In genomic region chr1:181077576-181078242, GRCh38 we compare ENCODE assay signal across 12 cellular contexts. TPM values are rescaled to one million over a fixed set of nuclear protein-coding genes. Genes with fewer than 3 reads are reported as not detected.
A peak's percentile ranks its signal among the peaks of the same experiment; 100 is the strongest.
DNase-seq lines count a peak whose midpoint lies in the region; ATAC-seq and TF ChIP-seq lines count a peak whose summit lies in the region.
"Had no signal": no experiment of that assay in that cellular context is flagged by ENCODE, and none has a peak within 500 bp of the region (broad histone marks: within the 10 kb centered on the region; RNA-seq: fewer than 3 reads in every experiment).

No MANE protein-coding gene starts in this region.

- H3K4me3 Mint-ChIP-seq in WTC11: no peak overlapping the region
- no peak overlapping the region for H3K4me3 Mint-ChIP-seq in activated naive CD8-positive, alpha-beta T cell treated with anti-CD3 and anti-CD28 coated beads for 36 hours
- H3K4me3 Mint-ChIP-seq: naive thymus-derived CD8-positive, alpha-beta T cell had no signal

- POLR2A ChIA-PET in A673 (lab: Charles Lee; ENCODE audit: low non-redundant PET): no interaction called here
- POLR2A ChIA-PET in WTC11 (lab: Charles Lee): no interaction called here

- H3K36me3 Mint-ChIP-seq in WTC11: no peaks in the 10 kb centered on the region
- no peaks in the 10 kb centered on the region for H3K36me3 Mint-ChIP-seq in activated naive CD8-positive, alpha-beta T cell treated with anti-CD3 and anti-CD28 coated beads for 36 hours
- H3K36me3 Mint-ChIP-seq: naive thymus-derived CD8-positive, alpha-beta T cell had no signal

- peaks cover 2% of the 10 kb centered on the region; the same call in 1 of the 2 replicates for H3K27me3 Mint-ChIP-seq in WTC11 (ENCODE audit: low read depth)
- H3K27me3 Mint-ChIP-seq in activated naive CD8-positive, alpha-beta T cell treated with anti-CD3 and anti-CD28 coated beads for 36 hours: peaks cover 12% of the 10 kb centered on the region

- ATAC-seq in foreskin keratinocyte (peak; percentile 12), HG03045 (IDR thresholded peaks at IDR 0.05; ENCODE audit: unreplicated experiment) (no peak), WTC11 (no peak)
- ATAC-seq: naive thymus-derived CD8-positive, alpha-beta T cell had no signal

- peaks cover 24% of the 10 kb centered on the region for H3K4me1 Mint-ChIP-seq in WTC11
- no peaks in the 10 kb centered on the region for H3K4me1 Mint-ChIP-seq in activated naive CD8-positive, alpha-beta T cell treated with anti-CD3 and anti-CD28 coated beads for 36 hours

- intact Hi-C loops in A673 (cut with micrococcal nuclease; ENCODE audit: unreplicated experiment): no loop called here

- no peak for TF ChIP-seq CTCF in A673 (conservative IDR thresholded peaks at IDR 0.05; ENCODE audit: low read depth, low read length)
- no peak for TF ChIP-seq CTCF in foreskin keratinocyte (conservative IDR thresholded peaks at IDR 0.05)
- TF ChIP-seq CTCF in WTC11 (IDR thresholded peaks at IDR 0.05): no peak

- H3K9me3 ChIP-seq in A673 (ENCODE audit: low read depth, low read length, poor library complexity, severe bottlenecking): no peaks in the 10 kb centered on the region
- no peaks in the 10 kb centered on the region for H3K9me3 ChIP-seq in SJSA1 (replicated peaks)
- H3K9me3 ChIP-seq: upper lobe of left lung had no signal

- no peak overlapping the region for H3K27ac Mint-ChIP-seq in WTC11
- H3K27ac Mint-ChIP-seq in activated naive CD8-positive, alpha-beta T cell treated with anti-CD3 and anti-CD28 coated beads for 36 hours: no peak overlapping the region
- H3K27ac Mint-ChIP-seq: naive thymus-derived CD8-positive, alpha-beta T cell had no signal

- CTCF ChIA-PET in A673 (lab: Charles Lee) (no interaction called here), WTC11 (lab: Charles Lee) (interaction anchor here (2.2 kb wide), 1 partner anchor 58 kb away, joined by 5 read pairs; no protein-coding TSS in a partner anchor)

- peaks cover 4% of the 10 kb centered on the region for H3K9me3 Mint-ChIP-seq in WTC11
- H3K9me3 Mint-ChIP-seq in activated naive CD8-positive, alpha-beta T cell treated with anti-CD3 and anti-CD28 coated beads for 36 hours: peaks cover 2% of the 10 kb centered on the region

- peaks cover 19% of the 10 kb centered on the region for H3K4me1 ChIP-seq in A673 (ENCODE audit: insufficient read depth, low read length, poor library complexity, severe bottlenecking)
- peaks cover 75% of the 10 kb centered on the region for H3K4me1 ChIP-seq in SJSA1 (replicated peaks)
- H3K4me1 ChIP-seq in foreskin keratinocyte: peaks cover 33% of the 10 kb centered on the region
- H3K4me1 ChIP-seq: upper lobe of left lung had no signal

- H3K4me3 ChIP-seq in A673 (ENCODE audit: low read depth, low read length, poor library complexity, severe bottlenecking) (no peak overlapping the region), SJSA1 (no peak overlapping the region)
- H3K4me3 ChIP-seq: upper lobe of left lung had no signal

- H3K27ac ChIP-seq in A673 (ENCODE audit: low read depth, low read length, poor library complexity, severe bottlenecking): peak overlapping the region; percentile 18
- H3K27ac ChIP-seq in SJSA1: peak overlapping the region; percentile 98
- peak overlapping the region; percentile 77 for H3K27ac ChIP-seq in foreskin keratinocyte
- H3K27ac ChIP-seq: upper lobe of left lung had no signal

- no peaks in the 10 kb centered on the region for H3K27me3 ChIP-seq in A673 (replicated peaks; ENCODE audit: insufficient read depth, low read depth, low read length, poor library complexity)
- H3K27me3 ChIP-seq in SJSA1 (replicated peaks): no peaks in the 10 kb centered on the region
- no peaks in the 10 kb centered on the region for H3K27me3 ChIP-seq in foreskin keratinocyte
- H3K27me3 ChIP-seq: upper lobe of left lung had no signal

- H3K36me3 ChIP-seq in A673 (ENCODE audit: insufficient read depth, low read length, poor library complexity, severe bottlenecking) (no peaks in the 10 kb centered on the region), SJSA1 (no peaks in the 10 kb centered on the region)
- H3K36me3 ChIP-seq: upper lobe of left lung had no signal

- DNase-seq in A673 (ENCODE audit: low spot score) (no peak), HK-2 (ENCODE audit: unreplicated experiment) (peak; percentile 31), SJSA1 (ENCODE audit: low read depth in 1 of 2, low spot score in 2 of 2) (peak; percentile 76 to 89), foreskin keratinocyte (peak; percentile 49 to 68), WTC11 (ENCODE audit: low spot score) (no peak)
- no peak for DNase-seq in activated CD4-positive, alpha-beta T cell treated with anti-CD3 and anti-CD28 coated beads for 1 hour
- DNase-seq in activated naive CD8-positive, alpha-beta T cell treated with anti-CD3 and anti-CD28 coated beads for 36 hours: no peak
- DNase-seq: anterior cingulate cortex; naive thymus-derived CD8-positive, alpha-beta T cell; NCI-H2029; upper lobe of left lung had no signal

- BruUV-seq in A673 (replicated peaks; lab: Mats Ljungman, UMichigan): no TSS peak

TF ChIP-seq in WTC11, 78 proteins besides CTCF, POLR2A, EP300 and RAD21:
- TF ChIP-seq RORB (CRISPR knock-in tag; IDR thresholded peaks at IDR 0.05) (no peak), GABPB1 (CRISPR knock-in tag; IDR thresholded peaks at IDR 0.05) (no peak), HMGXB4 (CRISPR knock-in tag; IDR thresholded peaks at IDR 0.05) (no peak), IRF2 (CRISPR knock-in tag; IDR thresholded peaks at IDR 0.05; ENCODE audit: borderline replicate concordance, low read depth) (no peak), ZBTB21 (CRISPR knock-in tag; IDR thresholded peaks at IDR 0.05; ENCODE audit: borderline replicate concordance) (no peak), TCF7 (CRISPR knock-in tag; IDR thresholded peaks at IDR 0.05; ENCODE audit: low read depth) (no peak), JAZF1 (CRISPR knock-in tag; IDR thresholded peaks at IDR 0.05) (no peak), FOXP4 (CRISPR knock-in tag; IDR thresholded peaks at IDR 0.05) (no peak), E2F5 (CRISPR knock-in tag; IDR thresholded peaks at IDR 0.05) (no peak), ZNF671 (CRISPR knock-in tag; IDR thresholded peaks at IDR 0.05) (no peak), ZNF232 (CRISPR knock-in tag; IDR thresholded peaks at IDR 0.05) (no peak), ETV6 (CRISPR knock-in tag; IDR thresholded peaks at IDR 0.05) (no peak), JUN (CRISPR knock-in tag; IDR thresholded peaks at IDR 0.05) (no peak), ATF1 (CRISPR knock-in tag; IDR thresholded peaks at IDR 0.05) (no peak), SOX15 (CRISPR knock-in tag; IDR thresholded peaks at IDR 0.05) (no peak)

RNA-seq across cellular contexts. Expression of gene IER5, which starts 10.8 kb away (rescaled TPM):
- total RNA-seq in A673 (2021) (25.5 and 28.2 TPM in 2 replicates), foreskin keratinocyte (39.4 and 46.5 TPM in 2 replicates), WTC11 (2021) (14.2 to 18.2 TPM (median 14.3 TPM) in 3 replicates)
- 67.6 and 76.5 TPM in 2 replicates for total RNA-seq in SJSA1 (2014; rRNA removed; shearing (Covaris generic))
- polyA plus RNA-seq in foreskin keratinocyte: 36.5 and 39.7 TPM in 2 replicates
- total RNA-seq in activated naive CD8-positive, alpha-beta T cell treated with anti-CD3 and anti-CD28 coated beads for 36 hours: 10 to 100 TPM; 29.7 to 30.3 TPM

RNA-seq across cellular contexts. Expression of gene MR1, which starts 43.9 kb away (rescaled TPM):
- total RNA-seq in A673 (2021) (2.6 and 2.8 TPM in 2 replicates), foreskin keratinocyte (14.9 and 18.9 TPM in 2 replicates), WTC11 (2021) (0.28 to 0.64 TPM (median 0.30 TPM) in 3 replicates)
- total RNA-seq in SJSA1 (2014; rRNA removed; shearing (Covaris generic)): 17.4 and 18.6 TPM in 2 replicates
- polyA plus RNA-seq in foreskin keratinocyte: 9.5 and 9.7 TPM in 2 replicates
- total RNA-seq in activated naive CD8-positive, alpha-beta T cell treated with anti-CD3 and anti-CD28 coated beads for 36 hours: 10 to 100 TPM; 14.5 to 15.5 TPM

RNA-seq across cellular contexts. Expression of gene STX6, which starts 55.0 kb away (rescaled TPM):
- total RNA-seq in A673 (2021) (20.5 and 21.0 TPM in 2 replicates), foreskin keratinocyte (31.6 and 34.8 TPM in 2 replicates), WTC11 (2021) (30.2 to 32.3 TPM (median 30.5 TPM) in 3 replicates)
- 20.9 and 25.8 TPM in 2 replicates for total RNA-seq in SJSA1 (2014; rRNA removed; shearing (Covaris generic))
- polyA plus RNA-seq in foreskin keratinocyte: 12.9 and 16.3 TPM in 2 replicates
- 10 to 100 TPM; 22.0 to 22.1 TPM for total RNA-seq in activated naive CD8-positive, alpha-beta T cell treated with anti-CD3 and anti-CD28 coated beads for 36 hours

Comparison
In these comparisons a context has a peak if more than half of its experiments do, and no peak if none do; other contexts are left out.
1. DNase-seq: peak in HK-2 (single experiment), SJSA1 (2 of 2) and foreskin keratinocyte (2 of 2); none in A673 (single experiment), WTC11 (single experiment), activated CD4-positive, alpha-beta T cell treated with anti-CD3 and anti-CD28 coated beads for 1 hour (single experiment) and activated naive CD8-positive, alpha-beta T cell treated with anti-CD3 and anti-CD28 coated beads for 36 hours (single experiment).
2. H3K27ac ChIP-seq: peak in every context shown above with its lines; median percentile 98 in SJSA1; 77 in foreskin keratinocyte; 18 in A673.